ENCODE assay signal across 9 cellular contexts in genomic region chr1:205335692-205336091, GRCh38. TPM values are rescaled to one million over a fixed set of nuclear protein-coding genes. Genes with fewer than 3 reads are reported as not detected.
A peak's percentile ranks its signal among the peaks of the same experiment; 100 is the strongest.
DNase-seq lines count a peak whose midpoint lies in the region; ATAC-seq and TF ChIP-seq lines count a peak whose summit lies in the region.
"Had no signal": no experiment of that assay in that cellular context is flagged by ENCODE, and none has a peak within 500 bp of the region (broad histone marks: within the 10 kb centered on the region; RNA-seq: fewer than 3 reads in every experiment).

No MANE protein-coding gene starts in this region.

- no peak overlapping the region for H3K4me3 Mint-ChIP-seq in natural killer cell treated with Interleukin-12 subunit alpha and Interleukin-12 subunit beta and Interleukin-15 and Interleukin-18, amount 100 ng/mL, for 72 hours
- H3K4me3 Mint-ChIP-seq in stimulated activated naive CD8-positive, alpha-beta T cell treated with anti-CD3 and anti-CD28 coated beads, Interleukin-15, amount 100 ng/mL, for 72 hours: no peak overlapping the region

- H3K27ac ChIP-seq in KMS-11: no peak overlapping the region
- H3K27ac ChIP-seq in PC-3 (ENCODE audit: low read length): no peak overlapping the region
- no peak overlapping the region for H3K27ac ChIP-seq in esophagus muscularis mucosa (replicated peaks in 1 of 4)

- H3K4me1 ChIP-seq in KMS-11 (ENCODE audit: low read depth, poor library complexity, severe bottlenecking) (peaks cover 10% of the 10 kb centered on the region), PC-3 (ENCODE audit: insufficient read depth, low read length) (no peaks in the 10 kb centered on the region), esophagus muscularis mucosa (no peaks in the 10 kb centered on the region)

- no peaks in the 10 kb centered on the region for H3F3A ChIP-seq in PC-3 (ENCODE audit: low read length, unreplicated experiment)

- H3K9me3 Mint-ChIP-seq in natural killer cell treated with Interleukin-12 subunit alpha and Interleukin-12 subunit beta and Interleukin-15 and Interleukin-18, amount 100 ng/mL, for 72 hours: no peaks in the 10 kb centered on the region
- no peaks in the 10 kb centered on the region for H3K9me3 Mint-ChIP-seq in stimulated activated naive CD8-positive, alpha-beta T cell treated with anti-CD3 and anti-CD28 coated beads, Interleukin-15, amount 100 ng/mL, for 72 hours

- H2AFZ ChIP-seq in KMS-11 (ENCODE audit: low read depth) (no peak overlapping the region), PC-3 (ENCODE audit: low read length) (no peak overlapping the region)

- POLR2A ChIA-PET in PC-3 (lab: Charles Lee; ENCODE audit: unreplicated experiment): no interaction called here

- H3K9me3 ChIP-seq in PC-3 (ENCODE audit: low read length): no peaks in the 10 kb centered on the region
- H3K9me3 ChIP-seq in esophagus muscularis mucosa: no peaks in the 10 kb centered on the region

- H3K27me3 ChIP-seq in KMS-11 (ENCODE audit: insufficient read depth, low read depth): no peaks in the 10 kb centered on the region; the same call in 1 of the 2 replicates
- H3K27me3 ChIP-seq in PC-3 (ENCODE audit: low read length): no peaks in the 10 kb centered on the region
- H3K27me3 ChIP-seq in esophagus muscularis mucosa: peaks cover 0 to 16% (median 0%) of the 10 kb centered on the region in 4 donors

- H3K36me3 Mint-ChIP-seq in natural killer cell treated with Interleukin-12 subunit alpha and Interleukin-12 subunit beta and Interleukin-15 and Interleukin-18, amount 100 ng/mL, for 72 hours: no peaks in the 10 kb centered on the region

- TF ChIP-seq EP300 in esophagus muscularis mucosa (IDR thresholded peaks at IDR 0.05): no peak

- DNase-seq in DMS53 (lab: John Stamatoyannopoulos, UW) (peak; percentile 94), PC-3 (peak; percentile 93), activated T-cell treated with anti-CD3 and anti-CD28 coated beads for 4 hours (peak; percentile 69), esophagus muscularis mucosa (ENCODE audit: extremely low spot score) (no peak)
- DNase-seq in natural killer cell treated with Interleukin-12 subunit alpha and Interleukin-12 subunit beta and Interleukin-15 and Interleukin-18, amount 100 ng/mL, for 72 hours (ENCODE audit: low spot score): peak; percentile 81
- peak; percentile 71 to 78 for DNase-seq in stimulated activated naive CD8-positive, alpha-beta T cell treated with anti-CD3 and anti-CD28 coated beads, Interleukin-15, amount 100 ng/mL, for 72 hours

- ATAC-seq in PC-3 (peak; percentile 98), GM21786 (IDR thresholded peaks at IDR 0.05; ENCODE audit: unreplicated experiment) (no peak)
- ATAC-seq in natural killer cell treated with Interleukin-12 subunit alpha and Interleukin-12 subunit beta and Interleukin-15 and Interleukin-18, amount 100 ng/mL, for 72 hours: peak; percentile 64 to 81
- peak; percentile 77 for ATAC-seq in stimulated activated naive CD8-positive, alpha-beta T cell treated with anti-CD3 and anti-CD28 coated beads, Interleukin-15, amount 100 ng/mL, for 72 hours

- peaks cover 7 to 12% of the 10 kb centered on the region in 2 donors for H3K27me3 Mint-ChIP-seq in natural killer cell treated with Interleukin-12 subunit alpha and Interleukin-12 subunit beta and Interleukin-15 and Interleukin-18, amount 100 ng/mL, for 72 hours
- peaks cover 21% of the 10 kb centered on the region for H3K27me3 Mint-ChIP-seq in stimulated activated naive CD8-positive, alpha-beta T cell treated with anti-CD3 and anti-CD28 coated beads, Interleukin-15, amount 100 ng/mL, for 72 hours

- H3K4me3 ChIP-seq in KMS-11 (IDR thresholded peaks at IDR 0.05; ENCODE audit: insufficient read depth, low read depth, low read length): no peak overlapping the region
- no peak overlapping the region for H3K4me3 ChIP-seq in PC-3 (ENCODE audit: low read length)
- no peak overlapping the region for H3K4me3 ChIP-seq in esophagus muscularis mucosa

- H3K36me3 ChIP-seq in KMS-11 (ENCODE audit: insufficient read depth): no peaks in the 10 kb centered on the region
- no peaks in the 10 kb centered on the region; the same call in 1 of the 2 replicates for H3K36me3 ChIP-seq in PC-3 (ENCODE audit: low read depth, low read length)
- no peaks in the 10 kb centered on the region for H3K36me3 ChIP-seq in esophagus muscularis mucosa

- 11% methylated on average over 4 of the region's 4 CpGs for WGBS in esophagus muscularis mucosa

- no peaks in the 10 kb centered on the region for H3K9me2 ChIP-seq in PC-3 (replicated peaks; ENCODE audit: low read length)

- H3K9ac ChIP-seq in KMS-11 (no peak overlapping the region), PC-3 (ENCODE audit: low read length) (no peak overlapping the region)

- H3K27ac Mint-ChIP-seq in natural killer cell treated with Interleukin-12 subunit alpha and Interleukin-12 subunit beta and Interleukin-15 and Interleukin-18, amount 100 ng/mL, for 72 hours: no peak overlapping the region
- H3K27ac Mint-ChIP-seq in stimulated activated naive CD8-positive, alpha-beta T cell treated with anti-CD3 and anti-CD28 coated beads, Interleukin-15, amount 100 ng/mL, for 72 hours: no peak overlapping the region

- H3K4me2 ChIP-seq in KMS-11 (no peak overlapping the region), PC-3 (ENCODE audit: low read length) (no peak overlapping the region)

- CTCF ChIA-PET in PC-3 (lab: Charles Lee): interaction anchor here (0.5 to 2.2 kb wide), 15 partner anchors 10 to 188 kb away, joined by 3 to 13 read pairs (median 5); no protein-coding TSS in a partner anchor

- H3K4me1 Mint-ChIP-seq in natural killer cell treated with Interleukin-12 subunit alpha and Interleukin-12 subunit beta and Interleukin-15 and Interleukin-18, amount 100 ng/mL, for 72 hours (ENCODE audit: low read depth in 2 of 2): peaks cover 7 to 13% of the 10 kb centered on the region in 2 donors
- H3K4me1 Mint-ChIP-seq in stimulated activated naive CD8-positive, alpha-beta T cell treated with anti-CD3 and anti-CD28 coated beads, Interleukin-15, amount 100 ng/mL, for 72 hours: peaks cover 12% of the 10 kb centered on the region

- H3K79me2 ChIP-seq in KMS-11 (ENCODE audit: insufficient read depth, low read depth): no peaks in the 10 kb centered on the region
- no peaks in the 10 kb centered on the region for H3K79me2 ChIP-seq in PC-3 (ENCODE audit: low read length)

- H4K20me1 ChIP-seq in KMS-11 (ENCODE audit: insufficient read depth) (no peaks in the 10 kb centered on the region), PC-3 (ENCODE audit: low read length) (no peaks in the 10 kb centered on the region)

- peak; percentile 99 for TF ChIP-seq CTCF in KMS-11 (conservative IDR thresholded peaks at IDR 0.05; ENCODE audit: low read depth, low read length)
- TF ChIP-seq CTCF in PC-3 (conservative IDR thresholded peaks at IDR 0.05; ENCODE audit: low read depth, low read length): peak; percentile 99
- peak; percentile 80 to 88 (median 83) for TF ChIP-seq CTCF in esophagus muscularis mucosa (IDR thresholded peaks at IDR 0.05)

- BruUV-seq in PC-3 (replicated peaks; lab: Mats Ljungman, UMichigan): no TSS peak

- intact Hi-C loops in PC-3 (cut with micrococcal nuclease): loop anchor here (1.0 kb wide), 2 partner anchors 150 to 189 kb away; no protein-coding TSS in a partner anchor
- intact Hi-C loops in esophagus muscularis mucosa (cut with DNase I): loop anchor here (5.0 kb wide), 1 partner anchor 52 kb away; no protein-coding TSS in a partner anchor

- no peak for TF ChIP-seq POLR2A in esophagus muscularis mucosa (IDR thresholded peaks at IDR 0.05; ENCODE audit: low read depth)

RNA-seq across cellular contexts. Expression of gene NUAK2, which starts 14.1 kb away (rescaled TPM):
- total RNA-seq in PC-3 (2014; rRNA removed) (3.8 and 4.8 TPM in 2 replicates), esophagus muscularis mucosa (under 1 TPM; 0.42 to 0.86 (median 0.74) TPM)
- 1 to 10 TPM; 1.0 to 2.5 TPM for total RNA-seq in natural killer cell treated with Interleukin-12 subunit alpha and Interleukin-12 subunit beta and Interleukin-15 and Interleukin-18, amount 100 ng/mL, for 72 hours

RNA-seq across cellular contexts. Expression of gene KLHDC8A, which starts 21.0 kb away (rescaled TPM):
- total RNA-seq in PC-3 (2014; rRNA removed) (not detected in 2 replicates), esophagus muscularis mucosa (1 to 10 TPM in 2 of 4 donors, under 1 TPM in 2; 0.32 to 2.0 (median 1.2) TPM)
- not detected for total RNA-seq in natural killer cell treated with Interleukin-12 subunit alpha and Interleukin-12 subunit beta and Interleukin-15 and Interleukin-18, amount 100 ng/mL, for 72 hours
- total RNA-seq: T-helper 2 cell treated with Interferon-gamma antibody and Interleukin-4, amounts not matched to agents 100 ng/mL and 5 ng/mL, for 36 hours had no signal
